In the genomic region with DNA sequence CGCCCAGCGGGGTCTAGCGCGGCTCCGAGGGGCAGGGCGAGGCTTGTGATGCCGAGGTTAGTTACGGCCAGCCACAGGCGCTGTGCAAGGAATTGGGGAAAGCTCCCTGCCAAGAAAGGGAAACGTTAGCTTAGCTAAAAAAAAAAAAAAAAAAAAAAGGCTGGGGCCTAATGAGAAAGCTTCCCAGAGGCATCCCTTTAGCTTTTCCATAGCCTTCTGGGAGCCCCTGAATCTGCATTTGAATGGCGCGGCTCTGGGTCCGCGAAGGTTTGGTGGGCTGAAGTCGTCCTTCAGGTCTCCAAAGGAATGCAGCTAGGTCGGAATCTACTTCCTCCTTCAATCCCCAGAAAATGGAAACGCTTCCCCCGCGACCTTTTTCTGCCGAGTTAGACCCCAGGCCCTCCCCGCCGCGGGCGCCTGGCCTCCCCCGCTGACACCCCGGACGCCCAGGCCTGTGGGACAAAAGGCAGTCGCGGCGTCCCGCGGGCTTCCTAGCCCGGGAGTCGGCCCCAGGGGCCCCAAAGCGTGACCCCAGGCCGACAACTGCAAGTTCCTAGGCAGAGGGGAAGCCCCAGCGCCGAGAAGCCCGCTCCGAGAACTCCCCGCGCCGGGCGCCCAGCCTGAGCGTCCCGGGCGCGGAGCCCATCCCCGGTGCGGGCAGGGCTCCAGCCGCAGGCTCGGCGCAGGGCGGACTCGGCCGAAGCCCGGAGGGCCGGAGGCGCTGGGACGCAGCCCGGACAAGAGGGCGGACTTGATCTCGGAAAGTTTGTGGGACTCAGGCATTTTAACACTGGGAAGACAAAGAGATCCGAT, we compare ENCODE assay signal across 1 cellular context.
TF ChIP-seq lines count a peak whose summit lies in the region.

No MANE protein-coding gene starts in this region.

TF ChIP-seq in HepG2, 621 proteins besides CTCF, POLR2A, EP300 and RAD21 (continued from another document and continues in another):
- TF ChIP-seq XRCC5 (optimal IDR thresholded peaks at IDR 0.05; ENCODE audit: low read length), result peak; percentile 19
- TF ChIP-seq, protein P1, sequence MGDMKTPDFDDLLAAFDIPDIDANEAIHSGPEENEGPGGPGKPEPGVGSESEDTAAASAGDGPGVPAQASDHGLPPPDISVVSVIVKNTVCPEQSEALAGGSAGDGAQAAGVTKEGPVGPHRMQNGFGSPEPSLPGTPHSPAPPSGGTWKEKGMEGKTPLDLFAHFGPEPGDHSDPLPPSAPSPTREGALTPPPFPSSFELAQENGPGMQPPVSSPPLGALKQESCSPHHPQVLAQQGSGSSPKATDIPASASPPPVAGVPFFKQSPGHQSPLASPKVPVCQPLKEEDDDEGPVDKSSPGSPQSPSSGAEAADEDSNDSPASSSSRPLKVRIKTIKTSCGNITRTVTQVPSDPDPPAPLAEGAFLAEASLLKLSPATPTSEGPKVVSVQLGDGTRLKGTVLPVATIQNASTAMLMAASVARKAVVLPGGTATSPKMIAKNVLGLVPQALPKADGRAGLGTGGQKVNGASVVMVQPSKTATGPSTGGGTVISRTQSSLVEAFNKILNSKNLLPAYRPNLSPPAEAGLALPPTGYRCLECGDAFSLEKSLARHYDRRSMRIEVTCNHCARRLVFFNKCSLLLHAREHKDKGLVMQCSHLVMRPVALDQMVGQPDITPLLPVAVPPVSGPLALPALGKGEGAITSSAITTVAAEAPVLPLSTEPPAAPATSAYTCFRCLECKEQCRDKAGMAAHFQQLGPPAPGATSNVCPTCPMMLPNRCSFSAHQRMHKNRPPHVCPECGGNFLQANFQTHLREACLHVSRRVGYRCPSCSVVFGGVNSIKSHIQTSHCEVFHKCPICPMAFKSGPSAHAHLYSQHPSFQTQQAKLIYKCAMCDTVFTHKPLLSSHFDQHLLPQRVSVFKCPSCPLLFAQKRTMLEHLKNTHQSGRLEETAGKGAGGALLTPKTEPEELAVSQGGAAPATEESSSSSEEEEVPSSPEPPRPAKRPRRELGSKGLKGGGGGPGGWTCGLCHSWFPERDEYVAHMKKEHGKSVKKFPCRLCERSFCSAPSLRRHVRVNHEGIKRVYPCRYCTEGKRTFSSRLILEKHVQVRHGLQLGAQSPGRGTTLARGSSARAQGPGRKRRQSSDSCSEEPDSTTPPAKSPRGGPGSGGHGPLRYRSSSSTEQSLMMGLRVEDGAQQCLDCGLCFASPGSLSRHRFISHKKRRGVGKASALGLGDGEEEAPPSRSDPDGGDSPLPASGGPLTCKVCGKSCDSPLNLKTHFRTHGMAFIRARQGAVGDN (CRISPR knock-in tag; IDR thresholded peaks at IDR 0.05), result peak; percentile 61
- no peak for TF ChIP-seq ZNF501 (CRISPR knock-in tag; IDR thresholded peaks at IDR 0.05)
- TF ChIP-seq ZFP62 (CRISPR knock-in tag; IDR thresholded peaks at IDR 0.05), result no peak
- no peak for TF ChIP-seq MIER3 (CRISPR knock-in tag; IDR thresholded peaks at IDR 0.05; ENCODE audit: borderline replicate concordance)
- TF ChIP-seq ZNF263 (CRISPR knock-in tag; IDR thresholded peaks at IDR 0.05), result no peak
- TF ChIP-seq TAF1 (CRISPR knock-in tag; IDR thresholded peaks at IDR 0.05), result peak; percentile 21; the same call in 1 of the 2 replicates
- TF ChIP-seq RBM22 (optimal IDR thresholded peaks at IDR 0.05; ENCODE audit: low read length), result no peak
- no peak for TF ChIP-seq ZNF337 (CRISPR knock-in tag; IDR thresholded peaks at IDR 0.05; ENCODE audit: borderline replicate concordance, low read depth)
- no peak for TF ChIP-seq KDM6A (CRISPR knock-in tag; IDR thresholded peaks at IDR 0.05; ENCODE audit: low read depth)
- no peak for TF ChIP-seq MBNL3 (CRISPR knock-in tag; conservative IDR thresholded peaks at IDR 0.05)
- TF ChIP-seq REXO4 (CRISPR knock-in tag; IDR thresholded peaks at IDR 0.05; ENCODE audit: borderline replicate concordance), result no peak
- TF ChIP-seq, protein P2, sequence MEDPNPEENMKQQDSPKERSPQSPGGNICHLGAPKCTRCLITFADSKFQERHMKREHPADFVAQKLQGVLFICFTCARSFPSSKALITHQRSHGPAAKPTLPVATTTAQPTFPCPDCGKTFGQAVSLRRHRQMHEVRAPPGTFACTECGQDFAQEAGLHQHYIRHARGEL (CRISPR knock-in tag; IDR thresholded peaks at IDR 0.05), result no peak
- no peak for TF ChIP-seq POLR2AphosphoS5 (IDR thresholded peaks at IDR 0.05; ENCODE audit: low read depth, low read length)
- no peak for TF ChIP-seq TCF7 (IDR thresholded peaks at IDR 0.05; ENCODE audit: low read depth)
- TF ChIP-seq ZNF251 (CRISPR knock-in tag; IDR thresholded peaks at IDR 0.05), result no peak
- TF ChIP-seq PRMT3 (CRISPR knock-in tag; IDR thresholded peaks at IDR 0.05; ENCODE audit: borderline replicate concordance, low read depth), result 0 out of 2 replicates have a peak, but pooled peaks have one; percentile 45
- TF ChIP-seq TMF1 (CRISPR knock-in tag; IDR thresholded peaks at IDR 0.05; ENCODE audit: low read depth), result no peak; the same call in 1 of the 2 replicates
- TF ChIP-seq MTA3 (CRISPR knock-in tag; IDR thresholded peaks at IDR 0.05), result no peak
- no peak for TF ChIP-seq GMEB2 (CRISPR knock-in tag; IDR thresholded peaks at IDR 0.05; ENCODE audit: low read depth)
- no peak for TF ChIP-seq TCF7L2 (IDR thresholded peaks at IDR 0.05; ENCODE audit: low read depth, low read length)
- no peak for TF ChIP-seq ZNF740 (CRISPR knock-in tag; IDR thresholded peaks at IDR 0.05)
- TF ChIP-seq ZNF264 (CRISPR knock-in tag; IDR thresholded peaks at IDR 0.05), result no peak
- TF ChIP-seq ZNF550 (CRISPR knock-in tag; IDR thresholded peaks at IDR 0.05; ENCODE audit: borderline replicate concordance), result no peak
- TF ChIP-seq DMAP1 (CRISPR knock-in tag; IDR thresholded peaks at IDR 0.05), result no peak
- TF ChIP-seq, protein P3, sequence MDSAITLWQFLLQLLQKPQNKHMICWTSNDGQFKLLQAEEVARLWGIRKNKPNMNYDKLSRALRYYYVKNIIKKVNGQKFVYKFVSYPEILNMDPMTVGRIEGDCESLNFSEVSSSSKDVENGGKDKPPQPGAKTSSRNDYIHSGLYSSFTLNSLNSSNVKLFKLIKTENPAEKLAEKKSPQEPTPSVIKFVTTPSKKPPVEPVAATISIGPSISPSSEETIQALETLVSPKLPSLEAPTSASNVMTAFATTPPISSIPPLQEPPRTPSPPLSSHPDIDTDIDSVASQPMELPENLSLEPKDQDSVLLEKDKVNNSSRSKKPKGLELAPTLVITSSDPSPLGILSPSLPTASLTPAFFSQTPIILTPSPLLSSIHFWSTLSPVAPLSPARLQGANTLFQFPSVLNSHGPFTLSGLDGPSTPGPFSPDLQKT (CRISPR knock-in tag; IDR thresholded peaks at IDR 0.05; ENCODE audit: borderline replicate concordance), result no peak
- TF ChIP-seq CEBPB (IDR thresholded peaks at IDR 0.05; ENCODE audit: borderline replicate concordance, low read depth, low read length), result no peak
- no peak for TF ChIP-seq HIVEP1 (CRISPR knock-in tag; IDR thresholded peaks at IDR 0.05)
- TF ChIP-seq ZNF12 (CRISPR knock-in tag; IDR thresholded peaks at IDR 0.05), result no peak
- TF ChIP-seq HOXA3 (CRISPR knock-in tag; IDR thresholded peaks at IDR 0.05), result no peak
- TF ChIP-seq MLXIP (CRISPR knock-in tag; IDR thresholded peaks at IDR 0.05; ENCODE audit: borderline replicate concordance), result no peak
- peak; percentile 22; the same call in 1 of the 2 replicates for TF ChIP-seq ZNF790 (CRISPR knock-in tag; IDR thresholded peaks at IDR 0.05; ENCODE audit: borderline replicate concordance)
- no peak for TF ChIP-seq SNRNP70 (IDR thresholded peaks at IDR 0.05; ENCODE audit: low read depth, low read length)
- TF ChIP-seq HNRNPLL (IDR thresholded peaks at IDR 0.05; ENCODE audit: low read depth, low read length, poor library complexity, severe bottlenecking), result peak; percentile 48
- no peak for TF ChIP-seq ZNF30 (CRISPR knock-in tag; IDR thresholded peaks at IDR 0.05)
- TF ChIP-seq ZC3H13 (CRISPR knock-in tag; IDR thresholded peaks at IDR 0.05), result no peak
- TF ChIP-seq ZNF557 (CRISPR knock-in tag; IDR thresholded peaks at IDR 0.05), result no peak
- no peak for TF ChIP-seq RFX3 (CRISPR knock-in tag; IDR thresholded peaks at IDR 0.05)
- no peak for TF ChIP-seq SCMH1 (CRISPR knock-in tag; IDR thresholded peaks at IDR 0.05; ENCODE audit: borderline replicate concordance)
- TF ChIP-seq POLR2G (IDR thresholded peaks at IDR 0.05; ENCODE audit: low read depth, low read length), result peak; percentile 30; the same call in 1 of the 2 replicates
- no peak for TF ChIP-seq ZNF256 (CRISPR knock-in tag; conservative IDR thresholded peaks at IDR 0.05)
- TF ChIP-seq ZNF670 (CRISPR knock-in tag; IDR thresholded peaks at IDR 0.05; ENCODE audit: borderline replicate concordance), result no peak
- TF ChIP-seq ETV6 (CRISPR knock-in tag; conservative IDR thresholded peaks at IDR 0.05), result no peak
- no peak for TF ChIP-seq ZNF660 (CRISPR knock-in tag; IDR thresholded peaks at IDR 0.05; ENCODE audit: borderline replicate concordance, low read depth)
- no peak for TF ChIP-seq NFYB (CRISPR knock-in tag; IDR thresholded peaks at IDR 0.05)
- TF ChIP-seq PPARG (CRISPR knock-in tag; conservative IDR thresholded peaks at IDR 0.05), result no peak
- no peak; the same call in 1 of the 2 replicates for TF ChIP-seq STAG1 (CRISPR knock-in tag; IDR thresholded peaks at IDR 0.05)
- TF ChIP-seq RORA (CRISPR knock-in tag; IDR thresholded peaks at IDR 0.05), result no peak
- TF ChIP-seq, protein P4, sequence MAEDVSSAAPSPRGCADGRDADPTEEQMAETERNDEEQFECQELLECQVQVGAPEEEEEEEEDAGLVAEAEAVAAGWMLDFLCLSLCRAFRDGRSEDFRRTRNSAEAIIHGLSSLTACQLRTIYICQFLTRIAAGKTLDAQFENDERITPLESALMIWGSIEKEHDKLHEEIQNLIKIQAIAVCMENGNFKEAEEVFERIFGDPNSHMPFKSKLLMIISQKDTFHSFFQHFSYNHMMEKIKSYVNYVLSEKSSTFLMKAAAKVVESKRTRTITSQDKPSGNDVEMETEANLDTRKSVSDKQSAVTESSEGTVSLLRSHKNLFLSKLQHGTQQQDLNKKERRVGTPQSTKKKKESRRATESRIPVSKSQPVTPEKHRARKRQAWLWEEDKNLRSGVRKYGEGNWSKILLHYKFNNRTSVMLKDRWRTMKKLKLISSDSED (CRISPR knock-in tag; IDR thresholded peaks at IDR 0.05), result no peak
- no peak for TF ChIP-seq ZNF572 (CRISPR knock-in tag; IDR thresholded peaks at IDR 0.05)
- TF ChIP-seq AGO1 (IDR thresholded peaks at IDR 0.05; ENCODE audit: low read depth, low read length, poor library complexity, severe bottlenecking), result peak; percentile 96
- TF ChIP-seq, protein P5, sequence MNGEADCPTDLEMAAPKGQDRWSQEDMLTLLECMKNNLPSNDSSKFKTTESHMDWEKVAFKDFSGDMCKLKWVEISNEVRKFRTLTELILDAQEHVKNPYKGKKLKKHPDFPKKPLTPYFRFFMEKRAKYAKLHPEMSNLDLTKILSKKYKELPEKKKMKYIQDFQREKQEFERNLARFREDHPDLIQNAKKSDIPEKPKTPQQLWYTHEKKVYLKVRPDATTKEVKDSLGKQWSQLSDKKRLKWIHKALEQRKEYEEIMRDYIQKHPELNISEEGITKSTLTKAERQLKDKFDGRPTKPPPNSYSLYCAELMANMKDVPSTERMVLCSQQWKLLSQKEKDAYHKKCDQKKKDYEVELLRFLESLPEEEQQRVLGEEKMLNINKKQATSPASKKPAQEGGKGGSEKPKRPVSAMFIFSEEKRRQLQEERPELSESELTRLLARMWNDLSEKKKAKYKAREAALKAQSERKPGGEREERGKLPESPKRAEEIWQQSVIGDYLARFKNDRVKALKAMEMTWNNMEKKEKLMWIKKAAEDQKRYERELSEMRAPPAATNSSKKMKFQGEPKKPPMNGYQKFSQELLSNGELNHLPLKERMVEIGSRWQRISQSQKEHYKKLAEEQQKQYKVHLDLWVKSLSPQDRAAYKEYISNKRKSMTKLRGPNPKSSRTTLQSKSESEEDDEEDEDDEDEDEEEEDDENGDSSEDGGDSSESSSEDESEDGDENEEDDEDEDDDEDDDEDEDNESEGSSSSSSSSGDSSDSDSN (CRISPR knock-in tag; IDR thresholded peaks at IDR 0.05), result peak; percentile 69; the same call in 1 of the 2 replicates
- TF ChIP-seq EED (CRISPR knock-in tag; IDR thresholded peaks at IDR 0.05), result no peak
- TF ChIP-seq TRIM24 (CRISPR knock-in tag; IDR thresholded peaks at IDR 0.05), result no peak
- no peak for TF ChIP-seq ZMYM2 (CRISPR knock-in tag; IDR thresholded peaks at IDR 0.05)
- no peak for TF ChIP-seq ZNF562 (CRISPR knock-in tag; IDR thresholded peaks at IDR 0.05; ENCODE audit: borderline replicate concordance)
